Comparison of ENCODE assay signal across 25 cellular contexts in the genomic region with DNA sequence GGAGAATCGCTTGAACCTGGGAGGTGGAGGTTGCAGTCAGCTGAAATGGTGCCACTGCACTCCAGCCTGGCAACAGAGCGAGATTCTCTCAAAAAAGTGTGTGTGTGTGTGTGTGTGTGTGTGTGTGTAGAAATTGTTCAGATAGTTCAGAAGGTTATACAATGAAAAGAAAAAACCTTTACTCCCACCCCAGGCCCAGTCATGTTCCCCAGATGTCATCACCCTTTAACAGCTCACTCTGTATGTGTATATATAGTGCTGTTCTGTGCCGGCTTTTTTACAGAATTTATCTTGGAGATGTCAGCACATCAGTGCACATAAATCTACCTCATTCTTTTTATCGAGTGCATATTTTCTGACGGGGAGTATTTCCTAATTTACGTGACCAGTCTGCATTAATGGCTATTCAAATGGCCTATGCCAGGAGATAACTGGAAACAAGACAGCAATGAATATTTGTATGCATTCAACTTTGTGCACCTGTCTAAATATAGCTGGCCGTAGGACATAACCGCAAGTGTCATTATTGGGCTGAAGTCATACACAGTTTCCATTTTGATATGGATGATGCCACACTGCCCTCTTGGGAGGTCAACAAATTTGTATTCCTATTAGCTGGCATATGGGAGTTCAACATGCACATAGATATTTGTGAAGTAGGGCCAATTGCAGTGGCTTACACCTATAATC. TPM values are rescaled to one million over a fixed set of nuclear protein-coding genes. Genes with fewer than 3 reads are reported as not detected.
DNase-seq lines count a peak whose midpoint lies in the region; ATAC-seq and TF ChIP-seq lines count a peak whose summit lies in the region.
"Had no signal": no experiment of that assay in that cellular context is flagged by ENCODE, and none has a peak within 500 bp of the region (broad histone marks: within the 10 kb centered on the region; RNA-seq: fewer than 3 reads in every experiment).

No MANE protein-coding gene starts in this region.

- peak overlapping the region; percentile 73 for H3K27ac ChIP-seq in skeletal muscle tissue (ENCODE audit: low read depth, low read length)
- peak overlapping the region in 1 of 4 donors; percentile 41 for H3K27ac ChIP-seq in gastroesophageal sphincter
- H3K27ac ChIP-seq: brain microvascular endothelial cell, colonic mucosa, PC-9, right lobe of liver, SK-N-MC had no signal

- H3K9me3 ChIP-seq in skeletal muscle tissue (ENCODE audit: control insufficient read depth in 3 of 3, low read length in 3 of 3) (no peaks in the 10 kb centered on the region), gastroesophageal sphincter (no peaks in the 10 kb centered on the region)
- H3K9me3 ChIP-seq: colonic mucosa, MG63, right lobe of liver had no signal

- 20 to 47% methylated on average over 6 to 7 of the region's 8 CpGs for whole genome bisulfite sequencing in gastroesophageal sphincter (ENCODE audit: low coverage in 1 of 2), 2 donors

- peaks cover 5% of the 10 kb centered on the region for H3K4me1 Mint-ChIP-seq in activated T-cell treated with anti-CD3 and anti-CD28 coated beads, Interleukin-2, amount 50 U/mL, for 72 hours (ENCODE audit: low read depth)
- H3K4me1 Mint-ChIP-seq in activated T-helper 2 cell treated with anti-CD3 and anti-CD28 coated beads, Interferon-gamma antibody, Interleukin-2, Interleukin-4, amounts not matched to agents 10 μg/mL and 5 μg/mL and 100 μg/mL, durations not matched to agents 14 hours and 24 hours and 36 hours (ENCODE audit: low read depth) = no peaks in the 10 kb centered on the region

- H3K36me3 ChIP-seq in skeletal muscle tissue (ENCODE audit: control insufficient read depth in 3 of 3, insufficient read depth in 3 of 3, low read length in 3 of 3) (peaks cover 17 to 30% (median 21%) of the 10 kb centered on the region in 3 donors), gastroesophageal sphincter (peaks cover 0 to 34% of the 10 kb centered on the region in 2 donors)

- TF ChIP-seq CTCF in gastroesophageal sphincter (IDR thresholded peaks at IDR 0.05) = no peak

- no peak for TF ChIP-seq EP300 in gastroesophageal sphincter (IDR thresholded peaks at IDR 0.05)

- H3K36me3 Mint-ChIP-seq in activated T-cell treated with anti-CD3 and anti-CD28 coated beads, Interleukin-2, amount 50 U/mL, for 72 hours (ENCODE audit: insufficient read depth in 2 of 2) = peaks cover 5 to 13% of the 10 kb centered on the region in 2 donors
- peaks cover 34% of the 10 kb centered on the region for H3K36me3 Mint-ChIP-seq in activated T-helper 2 cell treated with anti-CD3 and anti-CD28 coated beads, Interferon-gamma antibody, Interleukin-2, Interleukin-4, amounts not matched to agents 10 μg/mL and 5 μg/mL and 100 μg/mL, durations not matched to agents 14 hours and 24 hours and 36 hours (ENCODE audit: low read depth)

- intact Hi-C loops in Right ventricle myocardium superior (cut with DNase I) = loop anchor here (10.0 kb wide), 1 partner anchor 331 kb away; no protein-coding TSS in a partner anchor
- intact Hi-C loops in activated T-helper 2 cell treated with anti-CD3 and anti-CD28 coated beads, Interferon-gamma antibody, Interleukin-2, Interleukin-4, amounts not matched to agents 10 μg/mL and 5 μg/mL and 100 μg/mL, durations not matched to agents 14 hours and 24 hours and 36 hours (cut with micrococcal nuclease) = no loop called here

- no peak for ATAC-seq in activated T-cell treated with anti-CD3 and anti-CD28 coated beads, Interleukin-2, amount 50 U/mL, for 72 hours (replicated peaks in 1 of 2)
- ATAC-seq in Right ventricle myocardium superior (ENCODE audit: poor library complexity) = peak; percentile 84
- no peak for ATAC-seq in gastroesophageal sphincter
- ATAC-seq: right lobe of liver had no signal

- no peaks in the 10 kb centered on the region for H3K9me3 Mint-ChIP-seq in activated T-cell treated with anti-CD3 and anti-CD28 coated beads, Interleukin-2, amount 50 U/mL, for 72 hours
- no peaks in the 10 kb centered on the region for H3K9me3 Mint-ChIP-seq in activated T-helper 2 cell treated with anti-CD3 and anti-CD28 coated beads, Interferon-gamma antibody, Interleukin-2, Interleukin-4, amounts not matched to agents 10 μg/mL and 5 μg/mL and 100 μg/mL, durations not matched to agents 14 hours and 24 hours and 36 hours
- H3K9me3 Mint-ChIP-seq: endodermal cell, naive B cell had no signal

- no peak overlapping the region for H3K4me3 Mint-ChIP-seq in activated T-cell treated with anti-CD3 and anti-CD28 coated beads, Interleukin-2, amount 50 U/mL, for 72 hours
- H3K4me3 Mint-ChIP-seq in activated T-helper 2 cell treated with anti-CD3 and anti-CD28 coated beads, Interferon-gamma antibody, Interleukin-2, Interleukin-4, amounts not matched to agents 10 μg/mL and 5 μg/mL and 100 μg/mL, durations not matched to agents 14 hours and 24 hours and 36 hours (ENCODE audit: low read depth) = no peak overlapping the region
- H3K4me3 Mint-ChIP-seq: endodermal cell, naive B cell had no signal

- no peak for DNase-seq in activated T-cell treated with anti-CD3 and anti-CD28 coated beads, Interleukin-2, amount 50 U/mL, for 72 hours
- DNase-seq in activated T-cell treated with anti-CD3 and anti-CD28 coated beads for 4 hours (no peak), NCI-H748 (lab: John Stamatoyannopoulos, UW; ENCODE audit: unreplicated experiment) (peak; percentile 77), Right ventricle myocardium superior (no peak), NOMO-1 treated with dmso at 0.1 percent for 144 hours (lab: John Stamatoyannopoulos, UW; ENCODE audit: unreplicated experiment) (no peak)
- no peak for DNase-seq in activated T-helper 2 cell treated with anti-CD3 and anti-CD28 coated beads, Interferon-gamma antibody, Interleukin-2, Interleukin-4, amounts not matched to agents 10 μg/mL and 5 μg/mL and 100 μg/mL, durations not matched to agents 14 hours and 24 hours and 36 hours (ENCODE audit: low spot score)
- DNase-seq: activated CD4-positive, alpha-beta T cell treated with anti-CD3 and anti-CD28 coated beads, Interleukin-2, amount 50 U/mL, for 4 hours; activated gamma-delta T cell treated with Interleukin-2 at 50 U/mL for 16 hours; brain microvascular endothelial cell; colonic mucosa; COR-L47; endodermal cell; kidney glomerular epithelial cell; mesenchymal stem cell; MG63; naive B cell; NCI-H187 treated with DMSO at 0.1 percent for 48 hours; NCI-H524 treated with DMSO at 0.1 percent for 48 hours; PC-9; right lobe of liver; substantia nigra; T-helper 2 cell had no signal

- no peaks in the 10 kb centered on the region for H3K27me3 Mint-ChIP-seq in activated T-cell treated with anti-CD3 and anti-CD28 coated beads, Interleukin-2, amount 50 U/mL, for 72 hours (ENCODE audit: low read depth)
- H3K27me3 Mint-ChIP-seq in activated T-helper 2 cell treated with anti-CD3 and anti-CD28 coated beads, Interferon-gamma antibody, Interleukin-2, Interleukin-4, amounts not matched to agents 10 μg/mL and 5 μg/mL and 100 μg/mL, durations not matched to agents 14 hours and 24 hours and 36 hours (ENCODE audit: low read depth) = no peaks in the 10 kb centered on the region
- H3K27me3 Mint-ChIP-seq: naive B cell had no signal

- peak overlapping the region in 1 of 3 donors; percentile 29 for H3K4me3 ChIP-seq in skeletal muscle tissue (ENCODE audit: low read length in 3 of 3)
- no peak overlapping the region for H3K4me3 ChIP-seq in gastroesophageal sphincter
- H3K4me3 ChIP-seq: colonic mucosa, MG63, PC-9, right lobe of liver, SK-N-MC had no signal

- TF ChIP-seq POLR2A in gastroesophageal sphincter (IDR thresholded peaks at IDR 0.05) = no peak

- no peaks in the 10 kb centered on the region for H3K27me3 ChIP-seq in skeletal muscle tissue (ENCODE audit: control insufficient read depth in 3 of 3, insufficient read depth in 3 of 3, low read length in 3 of 3)
- no peaks in the 10 kb centered on the region for H3K27me3 ChIP-seq in gastroesophageal sphincter
- H3K27me3 ChIP-seq: brain microvascular endothelial cell, colonic mucosa, MG63, right lobe of liver had no signal

- peaks cover 10 to 34% (median 28%) of the 10 kb centered on the region in 3 donors for H3K4me1 ChIP-seq in skeletal muscle tissue (ENCODE audit: control insufficient read depth in 3 of 3, insufficient read depth in 3 of 3, low read length in 3 of 3)
- peaks cover 0 to 44% (median 0%) of the 10 kb centered on the region in 3 donors for H3K4me1 ChIP-seq in gastroesophageal sphincter
- H3K4me1 ChIP-seq: colonic mucosa, right lobe of liver had no signal

- H3K9ac ChIP-seq in skeletal muscle tissue (ENCODE audit: low read depth in 1 of 3, low read length in 3 of 3) = peak overlapping the region in 1 of 3 donors; percentile 25

- H3K27ac Mint-ChIP-seq in activated T-cell treated with anti-CD3 and anti-CD28 coated beads, Interleukin-2, amount 50 U/mL, for 72 hours = peak overlapping the region; percentile 21
- no peak overlapping the region for H3K27ac Mint-ChIP-seq in activated T-helper 2 cell treated with anti-CD3 and anti-CD28 coated beads, Interferon-gamma antibody, Interleukin-2, Interleukin-4, amounts not matched to agents 10 μg/mL and 5 μg/mL and 100 μg/mL, durations not matched to agents 14 hours and 24 hours and 36 hours
- H3K27ac Mint-ChIP-seq: endodermal cell had no signal

RNA-seq across cellular contexts. Expression of gene NIPSNAP2, which starts 11.7 kb away (rescaled TPM):
- total RNA-seq in activated T-cell treated with anti-CD3 and anti-CD28 coated beads, Interleukin-2, amount 50 U/mL, for 72 hours = 10 to 100 TPM; 55.5 to 57.0 TPM
- 334 TPM for total RNA-seq in Right ventricle myocardium superior
- total RNA-seq in skeletal muscle tissue = 56.4 TPM
- total RNA-seq in activated T-helper 2 cell treated with anti-CD3 and anti-CD28 coated beads, Interferon-gamma antibody, Interleukin-2, Interleukin-4, amounts not matched to agents 10 μg/mL and 5 μg/mL and 100 μg/mL, durations not matched to agents 14 hours and 24 hours and 36 hours = 52.3 and 56.3 TPM in 2 replicates
- 100 to 1,000 TPM in 2 of 4 donors, 10 to 100 TPM in 2; 64.2 to 113 (median 97.3) TPM for total RNA-seq in gastroesophageal sphincter

RNA-seq across cellular contexts. Expression of gene MRPS17, which starts 24.4 kb away (rescaled TPM):
- total RNA-seq in activated T-cell treated with anti-CD3 and anti-CD28 coated beads, Interleukin-2, amount 50 U/mL, for 72 hours = 10 to 100 TPM; 15.3 to 17.1 TPM
- total RNA-seq in Right ventricle myocardium superior = 21.0 TPM
- 22.4 TPM for total RNA-seq in skeletal muscle tissue
- total RNA-seq in activated T-helper 2 cell treated with anti-CD3 and anti-CD28 coated beads, Interferon-gamma antibody, Interleukin-2, Interleukin-4, amounts not matched to agents 10 μg/mL and 5 μg/mL and 100 μg/mL, durations not matched to agents 14 hours and 24 hours and 36 hours = 28.3 and 29.4 TPM in 2 replicates
- 10 to 100 TPM; 10.1 to 19.7 (median 13.7) TPM for total RNA-seq in gastroesophageal sphincter
